In genomic region chr2:45649855-45650806, GRCh38 we compare ENCODE assay signal across 8 cellular contexts. TPM values are rescaled to one million over a fixed set of nuclear protein-coding genes. Genes with fewer than 3 reads are reported as not detected.
DNase-seq lines count a peak whose midpoint lies in the region; ATAC-seq lines count a peak whose summit lies in the region.

No MANE protein-coding gene starts in this region.

- no peaks in the 10 kb centered on the region for H3K27me3 ChIP-seq in layer of hippocampus (ENCODE audit: control insufficient read depth, insufficient read depth, low read length)

- DNase-seq in EH (ENCODE audit: low read depth) (peak; percentile 61), LHCN-M2 (ENCODE audit: low read depth) (peak; percentile 48), cerebellum (ENCODE audit: low spot score) (peak; percentile 59), GDM1 (lab: John Stamatoyannopoulos, UW) (no peak)
- peak; percentile 37 to 55 for DNase-seq in stimulated activated CD4-positive, alpha-beta T cell treated with anti-CD3 and anti-CD28 coated beads, Interleukin-1b, Interleukin-23, amount 100 ng/mL, for 4 hours (ENCODE audit: low read depth in 2 of 2)

- peak; percentile 29 for ATAC-seq in GM21737 (IDR thresholded peaks at IDR 0.05; ENCODE audit: unreplicated experiment)
- peak; percentile 15 to 24 for ATAC-seq in activated CD4-positive, CD25-positive, alpha-beta regulatory T cell treated with anti-CD3 and anti-CD28 coated beads, Interleukin-2, amount 50 U/mL, for 24 hours

- peak overlapping the region; percentile 90 for H3K27ac ChIP-seq in layer of hippocampus (ENCODE audit: low read depth, low read length)

RNA-seq across cellular contexts. Expression of gene PRKCE, which starts 1.3 kb away (rescaled TPM):
- total RNA-seq in LHCN-M2 (2014; rRNA removed) (5.8 and 6.0 TPM in 2 replicates), cerebellum (27.2 TPM)
- polyA plus RNA-seq in LHCN-M2 (2012), result 3.3 TPM

RNA-seq across cellular contexts. Expression of gene SRBD1, which starts 39.1 kb away (rescaled TPM):
- total RNA-seq in LHCN-M2 (2014; rRNA removed), result 19.0 and 22.7 TPM in 2 replicates
- 6.8 TPM for polyA plus RNA-seq in LHCN-M2 (2012)
- total RNA-seq in cerebellum, result 30.0 TPM
